ENCODE assay signal across 33 cellular contexts in genomic region chr2:78576409-78576808, GRCh38.
DNase-seq lines count a peak whose midpoint lies in the region; ATAC-seq and TF ChIP-seq lines count a peak whose summit lies in the region.
"Had no signal": no experiment of that assay in that cellular context is flagged by ENCODE, and none has a peak within 500 bp of the region (broad histone marks: within the 10 kb centered on the region; RNA-seq: fewer than 3 reads in every experiment).

No MANE protein-coding gene starts in this region.

- H3K4me1 ChIP-seq in GM23338 (ENCODE audit: insufficient read depth) = 0 out of 2 replicates have a peak, but pooled peaks cover 7% of the 10 kb centered on the region
- no peaks in the 10 kb centered on the region for H3K4me1 ChIP-seq in endodermal cell (ENCODE audit: control insufficient read depth, insufficient read depth, low read length)
- H3K4me1 ChIP-seq: A549; BE2C; BLaER1; BLaER1 treated with 17β-estradiol and CSF1 and Interleukin-3, amounts not matched to agents 10 nM and 100 nM; Caco-2 had no signal

- H3K27me3 ChIP-seq in GM23338 (ENCODE audit: insufficient read depth) (no peaks in the 10 kb centered on the region), endodermal cell (ENCODE audit: control insufficient read depth, insufficient read depth, low read length, poor library complexity, severe bottlenecking) (no peaks in the 10 kb centered on the region)
- H3K27me3 ChIP-seq: BE2C; BLaER1; BLaER1 treated with 17β-estradiol and CSF1 and Interleukin-3, amounts not matched to agents 10 nM and 100 nM had no signal

- H3K79me2 ChIP-seq in GM23338 (replicated peaks; ENCODE audit: insufficient read depth) = no peaks in the 10 kb centered on the region

- H4K20me1 ChIP-seq in GM23338 (replicated peaks; ENCODE audit: insufficient read depth) = no peaks in the 10 kb centered on the region
- H4K20me1 ChIP-seq: BLaER1; BLaER1 treated with 17β-estradiol and CSF1 and Interleukin-3, amounts not matched to agents 10 nM and 100 nM had no signal

- no peaks in the 10 kb centered on the region for H3K9me3 Mint-ChIP-seq in GM23338
- H3K9me3 Mint-ChIP-seq in endodermal cell = no peaks in the 10 kb centered on the region

- ATAC-seq in GM23338 = no peak
- no peak for ATAC-seq in GM21529 (IDR thresholded peaks at IDR 0.05; ENCODE audit: unreplicated experiment)
- ATAC-seq in GM21619 (IDR thresholded peaks at IDR 0.05; ENCODE audit: unreplicated experiment) = no peak
- ATAC-seq: A549; CD8-positive, alpha-beta T cell had no signal

- H3K9me2 ChIP-seq in GM23338 (ENCODE audit: insufficient read depth) = no peaks in the 10 kb centered on the region

- H3K27ac Mint-ChIP-seq in GM23338 (0 out of 2 replicates have a peak overlapping the region, but pooled peaks have one; percentile 45), endodermal cell (peak overlapping the region; percentile 27)
- H3K27ac Mint-ChIP-seq: B cell; CD4-positive, alpha-beta memory T cell; CD4-positive, alpha-beta T cell; CD4-positive, CD25-positive, alpha-beta regulatory T cell; CD8-positive, alpha-beta memory T cell; CD8-positive, alpha-beta T cell had no signal

- H3K27ac ChIP-seq in GM23338 (ENCODE audit: low read depth) (no peak overlapping the region), endodermal cell (ENCODE audit: low read depth, low read length) (no peak overlapping the region)
- H3K27ac ChIP-seq: 22Rv1; A549; BLaER1; BLaER1 treated with 17β-estradiol and CSF1 and Interleukin-3, amounts not matched to agents 10 nM and 100 nM; C4-2B had no signal

- H3K4me3 Mint-ChIP-seq in GM23338 = no peak overlapping the region
- no peak overlapping the region for H3K4me3 Mint-ChIP-seq in endodermal cell
- H3K4me3 Mint-ChIP-seq: B cell; CD14-positive monocyte; CD4-positive, alpha-beta memory T cell; CD4-positive, alpha-beta T cell; CD4-positive, CD25-positive, alpha-beta regulatory T cell; CD8-positive, alpha-beta memory T cell; CD8-positive, alpha-beta T cell had no signal

- H3F3A ChIP-seq in GM23338 (replicated peaks; ENCODE audit: low read depth) = no peaks in the 10 kb centered on the region

- intact Hi-C loops in posterior vena cava (cut with DNase I) = no loop called here

- no peaks in the 10 kb centered on the region for H3K9me3 ChIP-seq in endodermal cell (ENCODE audit: control insufficient read depth, low read length)
- H3K9me3 ChIP-seq: BE2C; BLaER1; BLaER1 treated with 17β-estradiol and CSF1 and Interleukin-3, amounts not matched to agents 10 nM and 100 nM; Caco-2 had no signal

- H3K36me3 ChIP-seq in GM23338 (ENCODE audit: insufficient read depth) (no peaks in the 10 kb centered on the region), endodermal cell (ENCODE audit: control insufficient read depth, insufficient read depth, low read length) (no peaks in the 10 kb centered on the region)
- H3K36me3 ChIP-seq: BE2C; BLaER1; BLaER1 treated with 17β-estradiol and CSF1 and Interleukin-3, amounts not matched to agents 10 nM and 100 nM had no signal

- H3K4me3 ChIP-seq in GM23338 (no peak overlapping the region), endodermal cell (ENCODE audit: low read length) (no peak overlapping the region)
- H3K4me3 ChIP-seq: A549; BLaER1; BLaER1 treated with 17β-estradiol and CSF1 and Interleukin-3, amounts not matched to agents 10 nM and 100 nM had no signal

- H2AFZ ChIP-seq in GM23338 = peak overlapping the region; percentile 61; the same call in 1 of the 2 replicates

- no peak overlapping the region for H3K9ac ChIP-seq in endodermal cell (ENCODE audit: extremely low read depth, low read length, poor library complexity, severe bottlenecking)
- H3K9ac ChIP-seq: BLaER1; BLaER1 treated with 17β-estradiol and CSF1 and Interleukin-3, amounts not matched to agents 10 nM and 100 nM had no signal

- no peaks in the 10 kb centered on the region for H3K27me3 Mint-ChIP-seq in GM23338 (ENCODE audit: insufficient read depth, low read depth, poor library complexity)
- no peaks in the 10 kb centered on the region for H3K27me3 Mint-ChIP-seq in endodermal cell (ENCODE audit: insufficient read depth)
- H3K27me3 Mint-ChIP-seq: B cell; CD4-positive, alpha-beta memory T cell; CD4-positive, alpha-beta T cell; CD4-positive, CD25-positive, alpha-beta regulatory T cell; CD8-positive, alpha-beta memory T cell had no signal

- TF ChIP-seq CTCF in GM23338 (conservative IDR thresholded peaks at IDR 0.05; ENCODE audit: low read depth in 2 of 2) (no peak), endodermal cell (conservative IDR thresholded peaks at IDR 0.05) (no peak)

- no peak overlapping the region for H3K4me2 ChIP-seq in GM23338
- H3K4me2 ChIP-seq: A549; BLaER1; BLaER1 treated with 17β-estradiol and CSF1 and Interleukin-3, amounts not matched to agents 10 nM and 100 nM had no signal

- H3K4me1 Mint-ChIP-seq in GM23338 = peaks cover 6% of the 10 kb centered on the region; the same call in 2 of the 3 replicates
- H3K4me1 Mint-ChIP-seq in endodermal cell = no peaks in the 10 kb centered on the region
- H3K4me1 Mint-ChIP-seq: B cell; CD14-positive monocyte; CD4-positive, alpha-beta memory T cell; CD4-positive, CD25-positive, alpha-beta regulatory T cell; CD8-positive, alpha-beta memory T cell had no signal

- no peak for DNase-seq in GM23338 (ENCODE audit: low spot score)
- no peak for DNase-seq in endodermal cell
- peak; percentile 51 for DNase-seq in posterior vena cava (ENCODE audit: low spot score)
- DNase-seq in hippocampal formation (lab: John Stamatoyannopoulos, UW) = no peak
- DNase-seq: 8988T; ACHN; AML-193; BE2C; C1 segment of cervical spinal cord; Caco-2; Calu3; CD4-positive, alpha-beta memory T cell; CD4-positive, alpha-beta T cell; CD4-positive, CD25-positive, alpha-beta regulatory T cell; CD8-positive, alpha-beta memory T cell; CD8-positive, alpha-beta T cell; COR-L47; DMS 273 treated with DMSO at 0.1 percent for 48 hours; DMS153; DMS53; DMS79; DMS79 treated with DMSO at 0.1 percent for 48 hours; DND-41; EL had no signal

- H3K36me3 Mint-ChIP-seq in GM23338 (ENCODE audit: low read depth) (no peaks in the 10 kb centered on the region), endodermal cell (ENCODE audit: low read depth) (no peaks in the 10 kb centered on the region)
- H3K36me3 Mint-ChIP-seq: CD14-positive monocyte; CD4-positive, alpha-beta memory T cell; CD4-positive, CD25-positive, alpha-beta regulatory T cell; CD8-positive, alpha-beta memory T cell; CD8-positive, alpha-beta T cell had no signal

TF ChIP-seq in GM23338, 12 proteins besides CTCF, POLR2A, EP300 and RAD21 (continues in another document):
- no peak for TF ChIP-seq ZNF114 (CRISPR knock-in tag; IDR thresholded peaks at IDR 0.05)
- TF ChIP-seq POLR2AphosphoS5 (IDR thresholded peaks at IDR 0.05; ENCODE audit: low read depth) = no peak
- TF ChIP-seq ETS1 (IDR thresholded peaks at IDR 0.05) = no peak
- no peak for TF ChIP-seq JUNB (IDR thresholded peaks at IDR 0.05; ENCODE audit: unreplicated experiment)
